ENCODE assay signal across 1 cellular context in the genomic region with DNA sequence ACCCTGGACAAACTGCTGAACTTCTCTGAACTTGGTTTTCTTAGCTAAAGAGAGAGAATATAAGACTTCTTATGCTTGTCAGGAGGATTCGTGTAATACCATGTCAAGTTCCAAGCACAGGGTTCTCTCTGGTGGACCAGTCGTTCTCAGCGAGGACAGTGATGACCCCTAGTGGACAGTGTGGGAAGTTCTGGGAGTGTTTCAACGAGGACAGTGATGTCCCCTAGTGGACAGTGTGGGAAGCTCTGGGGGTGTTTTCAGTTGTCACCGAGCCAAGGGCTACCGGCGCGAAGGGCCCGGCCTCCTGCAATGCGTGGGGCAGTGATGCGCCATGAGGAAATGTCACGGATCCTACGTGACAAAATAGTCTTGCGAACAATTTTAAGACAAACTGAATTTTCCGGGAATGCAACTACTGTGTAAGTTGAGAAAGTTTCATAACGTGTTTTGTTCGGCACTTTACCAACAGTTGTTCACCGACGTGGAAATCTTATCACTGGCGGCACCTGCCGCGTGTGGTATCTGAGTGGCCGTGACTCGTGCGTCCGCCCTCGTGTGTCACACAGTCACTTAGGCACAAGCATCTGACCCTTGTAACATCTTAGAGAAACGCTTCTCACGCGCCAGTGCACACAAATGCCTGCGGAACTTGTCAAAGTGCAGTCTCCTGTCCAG.
TF ChIP-seq lines count a peak whose summit lies in the region.

No MANE protein-coding gene starts in this region.

TF ChIP-seq in HepG2, 621 proteins besides CTCF, POLR2A, EP300 and RAD21 (continued from another document and continues in another):
- no peak for TF ChIP-seq TRIM22 (IDR thresholded peaks at IDR 0.05)
- no peak for TF ChIP-seq ZNF317 (CRISPR knock-in tag; IDR thresholded peaks at IDR 0.05)
- TF ChIP-seq ZNF776 (CRISPR knock-in tag; IDR thresholded peaks at IDR 0.05) = 0 out of 2 replicates have a peak, but pooled peaks have one; percentile 27
- 0 out of 2 replicates have a peak, but pooled peaks have one; percentile 48 for TF ChIP-seq ZNF230 (CRISPR knock-in tag; IDR thresholded peaks at IDR 0.05)
- TF ChIP-seq, protein P1, sequence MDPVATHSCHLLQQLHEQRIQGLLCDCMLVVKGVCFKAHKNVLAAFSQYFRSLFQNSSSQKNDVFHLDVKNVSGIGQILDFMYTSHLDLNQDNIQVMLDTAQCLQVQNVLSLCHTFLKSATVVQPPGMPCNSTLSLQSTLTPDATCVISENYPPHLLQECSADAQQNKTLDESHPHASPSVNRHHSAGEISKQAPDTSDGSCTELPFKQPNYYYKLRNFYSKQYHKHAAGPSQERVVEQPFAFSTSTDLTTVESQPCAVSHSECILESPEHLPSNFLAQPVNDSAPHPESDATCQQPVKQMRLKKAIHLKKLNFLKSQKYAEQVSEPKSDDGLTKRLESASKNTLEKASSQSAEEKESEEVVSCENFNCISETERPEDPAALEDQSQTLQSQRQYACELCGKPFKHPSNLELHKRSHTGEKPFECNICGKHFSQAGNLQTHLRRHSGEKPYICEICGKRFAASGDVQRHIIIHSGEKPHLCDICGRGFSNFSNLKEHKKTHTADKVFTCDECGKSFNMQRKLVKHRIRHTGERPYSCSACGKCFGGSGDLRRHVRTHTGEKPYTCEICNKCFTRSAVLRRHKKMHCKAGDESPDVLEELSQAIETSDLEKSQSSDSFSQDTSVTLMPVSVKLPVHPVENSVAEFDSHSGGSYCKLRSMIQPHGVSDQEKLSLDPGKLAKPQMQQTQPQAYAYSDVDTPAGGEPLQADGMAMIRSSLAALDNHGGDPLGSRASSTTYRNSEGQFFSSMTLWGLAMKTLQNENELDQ (CRISPR knock-in tag; IDR thresholded peaks at IDR 0.05; ENCODE audit: borderline replicate concordance) = no peak
- TF ChIP-seq ZNF687 (CRISPR knock-in tag; IDR thresholded peaks at IDR 0.05) = peak; percentile 34; the same call in 1 of the 2 replicates
- TF ChIP-seq SIX1 (CRISPR knock-in tag; IDR thresholded peaks at IDR 0.05; ENCODE audit: borderline replicate concordance) = no peak; the same call in 1 of the 2 replicates
- TF ChIP-seq RORA (CRISPR knock-in tag; IDR thresholded peaks at IDR 0.05) = no peak
- no peak for TF ChIP-seq E2F2 (CRISPR knock-in tag; IDR thresholded peaks at IDR 0.05; ENCODE audit: borderline replicate concordance)
- peak; percentile 51; the same call in 1 of the 2 replicates for TF ChIP-seq ERF (CRISPR knock-in tag; IDR thresholded peaks at IDR 0.05)
- TF ChIP-seq SIN3A (IDR thresholded peaks at IDR 0.05; ENCODE audit: borderline replicate concordance, low read depth, low read length) = no peak
- peak; percentile 65; the same call in 1 of the 2 replicates for TF ChIP-seq ZBTB25 (CRISPR knock-in tag; IDR thresholded peaks at IDR 0.05)
- no peak for TF ChIP-seq ELF1 (CRISPR knock-in tag; IDR thresholded peaks at IDR 0.05)
- TF ChIP-seq ZHX1 (CRISPR knock-in tag; IDR thresholded peaks at IDR 0.05; ENCODE audit: low read depth) = no peak
- peak; percentile 36; the same call in 1 of the 2 replicates for TF ChIP-seq HMG20A (CRISPR knock-in tag; IDR thresholded peaks at IDR 0.05; ENCODE audit: borderline replicate concordance)
- no peak for TF ChIP-seq ZNF354B (CRISPR knock-in tag; IDR thresholded peaks at IDR 0.05)
- TF ChIP-seq FOXA3 (CRISPR knock-in tag; IDR thresholded peaks at IDR 0.05) = peak; percentile 51; the same call in 1 of the 2 replicates
- no peak for TF ChIP-seq ZBTB26 (CRISPR knock-in tag; IDR thresholded peaks at IDR 0.05; ENCODE audit: borderline replicate concordance)
- peak; percentile 66; the same call in 1 of the 2 replicates for TF ChIP-seq HDAC2 (CRISPR knock-in tag; IDR thresholded peaks at IDR 0.05)
- TF ChIP-seq SOX13 (IDR thresholded peaks at IDR 0.05) = no peak
- TF ChIP-seq SOX13 (CRISPR knock-in tag; conservative IDR thresholded peaks at IDR 0.05 in 1 of 2, IDR thresholded peaks at IDR 0.05 in 1 of 2) = 0 out of 4 replicates have a peak, but pooled peaks of 1 of the 2 experiments have one; percentile 16
- peak; percentile 74; the same call in 1 of the 2 replicates for TF ChIP-seq CBX5 (CRISPR knock-in tag; IDR thresholded peaks at IDR 0.05; ENCODE audit: borderline replicate concordance)
- no peak; the same call in 1 of the 2 replicates for TF ChIP-seq TBX2 (CRISPR knock-in tag; IDR thresholded peaks at IDR 0.05; ENCODE audit: borderline replicate concordance)
- TF ChIP-seq ZNF414 (CRISPR knock-in tag; IDR thresholded peaks at IDR 0.05) = no peak
- no peak for TF ChIP-seq ZSCAN12 (CRISPR knock-in tag; IDR thresholded peaks at IDR 0.05)
- 0 out of 2 replicates have a peak, but pooled peaks have one; percentile 35 for TF ChIP-seq MIER3 (CRISPR knock-in tag; IDR thresholded peaks at IDR 0.05; ENCODE audit: borderline replicate concordance)
- TF ChIP-seq RAD51 (IDR thresholded peaks at IDR 0.05; ENCODE audit: borderline replicate concordance) = no peak
- TF ChIP-seq ASH2L (IDR thresholded peaks at IDR 0.05; ENCODE audit: insufficient read length, low read depth, low read length) = peak; percentile 24
- no peak for TF ChIP-seq ZNF619 (CRISPR knock-in tag; IDR thresholded peaks at IDR 0.05)
- TF ChIP-seq JUNB (CRISPR knock-in tag; IDR thresholded peaks at IDR 0.05; ENCODE audit: borderline replicate concordance) = no peak
- TF ChIP-seq BRF2 (CRISPR knock-in tag; IDR thresholded peaks at IDR 0.05) = no peak
- TF ChIP-seq ZNF382 (CRISPR knock-in tag; IDR thresholded peaks at IDR 0.05; ENCODE audit: borderline replicate concordance) = no peak
